Comparison of ENCODE assay signal across 25 cellular contexts in the genomic region with DNA sequence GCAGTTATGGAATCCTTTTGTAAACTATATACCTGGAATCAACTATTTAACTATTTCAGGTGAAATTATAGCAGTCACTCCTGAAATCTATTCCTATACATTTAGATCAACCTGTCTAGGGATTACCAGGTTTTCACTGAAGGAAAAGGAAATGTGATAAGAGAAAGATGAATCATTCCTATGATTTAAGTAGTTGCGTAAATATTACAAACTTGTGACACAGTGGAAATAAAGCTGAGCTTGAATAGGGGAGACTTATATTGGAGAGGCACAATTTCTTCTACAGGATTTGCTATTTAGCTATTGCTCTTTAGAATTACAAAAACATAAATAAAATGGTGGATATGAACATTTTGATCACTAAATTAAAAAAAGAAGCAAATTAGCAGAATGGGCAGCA.
"Had no signal": no experiment of that assay in that cellular context is flagged by ENCODE, and none has a peak within 500 bp of the region (broad histone marks: within the 10 kb centered on the region; RNA-seq: fewer than 3 reads in every experiment).

No MANE protein-coding gene starts in this region.

- FAIRE-seq: endothelial cell of umbilical vein, keratinocyte had no signal

- ATAC-seq: gastroesophageal sphincter; left lung; lower lobe of right lung; natural killer cell treated with Interleukin-12 subunit alpha and Interleukin-12 subunit beta and Interleukin-15 and Interleukin-18, amount 100 ng/mL, for 72 hours had no signal

- DNase-seq: effector CD4-positive, alpha-beta T cell; endodermal cell; foreskin fibroblast; glutamatergic neuron; left lung; lower lobe of right lung; mesenchymal stem cell; midbrain; nucleus accumbens; ovary; sigmoid colon; stimulated activated CD4-positive, alpha-beta T cell treated with anti-CD3 and anti-CD28 coated beads, Interleukin-2, amount 100 ng/mL, for 24 hours; stimulated activated naive CD4-positive, alpha-beta T cell; thyroid gland; upper lobe of left lung; uterus had no signal

- H3K27ac ChIP-seq: coronary artery, gastroesophageal sphincter, left lung, lower lobe of right lung, neural progenitor cell, ovary, right atrium auricular region, sigmoid colon, skin epidermis, suprapubic skin, thyroid gland, upper lobe of left lung, uterus had no signal

- H3K4me2 ChIP-seq: neural progenitor cell had no signal

- H3K4me1 ChIP-seq: gastroesophageal sphincter, left lung, lower lobe of right lung, right atrium auricular region, sigmoid colon, suprapubic skin, thyroid gland, upper lobe of left lung, uterus had no signal

- H3K9me3 ChIP-seq: gastroesophageal sphincter, lower lobe of right lung, ovary, right atrium auricular region, sigmoid colon, suprapubic skin, thyroid gland, upper lobe of left lung, uterus had no signal

- H3K4me3 ChIP-seq: coronary artery, gastroesophageal sphincter, left lung, lower lobe of right lung, neural progenitor cell, ovary, right atrium auricular region, sigmoid colon, skin epidermis, suprapubic skin, thyroid gland, upper lobe of left lung, uterus had no signal
